Comparison of ENCODE assay signal across 1 cellular context in genomic region chr19:38700350-38700932, GRCh38.
A peak's percentile ranks its signal among the peaks of the same experiment; 100 is the strongest.
TF ChIP-seq lines count a peak whose summit lies in the region.

No MANE protein-coding gene starts in this region.

TF ChIP-seq in HepG2, 621 proteins besides CTCF, POLR2A, EP300 and RAD21:
- TF ChIP-seq, protein P1, sequence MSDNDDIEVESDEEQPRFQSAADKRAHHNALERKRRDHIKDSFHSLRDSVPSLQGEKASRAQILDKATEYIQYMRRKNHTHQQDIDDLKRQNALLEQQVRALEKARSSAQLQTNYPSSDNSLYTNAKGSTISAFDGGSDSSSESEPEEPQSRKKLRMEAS (IDR thresholded peaks at IDR 0.05): peak; percentile 20; the same call in 1 of the 2 replicates
- TF ChIP-seq RXRA (CRISPR knock-in tag; IDR thresholded peaks at IDR 0.05) (peak; percentile 24; the same call in 1 of the 2 replicates), ZNF737 (CRISPR knock-in tag; IDR thresholded peaks at IDR 0.05; ENCODE audit: borderline replicate concordance) (peak; percentile 77; the same call in 1 of the 2 replicates), ZNF768 (CRISPR knock-in tag; IDR thresholded peaks at IDR 0.05) (peak; percentile 21; the same call in 1 of the 2 replicates), ZFP82 (CRISPR knock-in tag; IDR thresholded peaks at IDR 0.05; ENCODE audit: borderline replicate concordance) (no peak), ZNF234 (CRISPR knock-in tag; conservative IDR thresholded peaks at IDR 0.05) (no peak), ZNF816 (CRISPR knock-in tag; IDR thresholded peaks at IDR 0.05; ENCODE audit: borderline replicate concordance) (peak; percentile 2; the same call in 1 of the 2 replicates), ZNF460 (CRISPR knock-in tag; IDR thresholded peaks at IDR 0.05; ENCODE audit: borderline replicate concordance) (no peak), ZNF782 (CRISPR knock-in tag; IDR thresholded peaks at IDR 0.05; ENCODE audit: borderline replicate concordance) (no peak), HOXA3 (CRISPR knock-in tag; IDR thresholded peaks at IDR 0.05) (peak; percentile 26; the same call in 1 of the 2 replicates), DR1 (CRISPR knock-in tag; IDR thresholded peaks at IDR 0.05) (no peak), ZNF296 (CRISPR knock-in tag; conservative IDR thresholded peaks at IDR 0.05) (0 out of 2 replicates have a peak, but pooled peaks have one; percentile 70), ZBTB38 (CRISPR knock-in tag; IDR thresholded peaks at IDR 0.05) (peak; percentile 100), RFX3 (CRISPR knock-in tag; IDR thresholded peaks at IDR 0.05) (no peak), ZNF576 (CRISPR knock-in tag; IDR thresholded peaks at IDR 0.05) (peak; percentile 14; the same call in 1 of the 2 replicates), ZNF710 (CRISPR knock-in tag; IDR thresholded peaks at IDR 0.05; ENCODE audit: borderline replicate concordance) (no peak), ZNF652 (CRISPR knock-in tag; IDR thresholded peaks at IDR 0.05; ENCODE audit: borderline replicate concordance, low read depth) (0 out of 2 replicates have a peak, but pooled peaks have one; percentile 2), PRPF4 (IDR thresholded peaks at IDR 0.05; ENCODE audit: low read depth, low read length, poor library complexity, severe bottlenecking) (peak; percentile 94), YEATS4 (CRISPR knock-in tag; IDR thresholded peaks at IDR 0.05; ENCODE audit: borderline replicate concordance) (0 out of 2 replicates have a peak, but pooled peaks have one; percentile 19), ZBTB4 (CRISPR knock-in tag; IDR thresholded peaks at IDR 0.05; ENCODE audit: borderline replicate concordance) (peak; percentile 59), CREB1 (IDR thresholded peaks at IDR 0.05) (no peak), CREB1 (CRISPR knock-in tag; IDR thresholded peaks at IDR 0.05) (no peak), ZFP91 (CRISPR knock-in tag; IDR thresholded peaks at IDR 0.05; ENCODE audit: borderline replicate concordance) (peak; percentile 2; the same call in 1 of the 2 replicates), U2AF1 (optimal IDR thresholded peaks at IDR 0.05; ENCODE audit: low read depth, low read length) (no peak), ZSCAN25 (CRISPR knock-in tag; IDR thresholded peaks at IDR 0.05) (0 out of 2 replicates have a peak, but pooled peaks have one; percentile 18)
- TF ChIP-seq, protein P2, sequence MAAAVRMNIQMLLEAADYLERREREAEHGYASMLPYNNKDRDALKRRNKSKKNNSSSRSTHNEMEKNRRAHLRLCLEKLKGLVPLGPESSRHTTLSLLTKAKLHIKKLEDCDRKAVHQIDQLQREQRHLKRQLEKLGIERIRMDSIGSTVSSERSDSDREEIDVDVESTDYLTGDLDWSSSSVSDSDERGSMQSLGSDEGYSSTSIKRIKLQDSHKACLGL (CRISPR knock-in tag; IDR thresholded peaks at IDR 0.05): no peak; the same call in 1 of the 2 replicates
- TF ChIP-seq, protein P3, sequence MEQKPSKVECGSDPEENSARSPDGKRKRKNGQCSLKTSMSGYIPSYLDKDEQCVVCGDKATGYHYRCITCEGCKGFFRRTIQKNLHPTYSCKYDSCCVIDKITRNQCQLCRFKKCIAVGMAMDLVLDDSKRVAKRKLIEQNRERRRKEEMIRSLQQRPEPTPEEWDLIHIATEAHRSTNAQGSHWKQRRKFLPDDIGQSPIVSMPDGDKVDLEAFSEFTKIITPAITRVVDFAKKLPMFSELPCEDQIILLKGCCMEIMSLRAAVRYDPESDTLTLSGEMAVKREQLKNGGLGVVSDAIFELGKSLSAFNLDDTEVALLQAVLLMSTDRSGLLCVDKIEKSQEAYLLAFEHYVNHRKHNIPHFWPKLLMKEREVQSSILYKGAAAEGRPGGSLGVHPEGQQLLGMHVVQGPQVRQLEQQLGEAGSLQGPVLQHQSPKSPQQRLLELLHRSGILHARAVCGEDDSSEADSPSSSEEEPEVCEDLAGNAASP (CRISPR knock-in tag; IDR thresholded peaks at IDR 0.05; ENCODE audit: borderline replicate concordance): peak; percentile 43; the same call in 1 of the 2 replicates
- TF ChIP-seq, protein P4, sequence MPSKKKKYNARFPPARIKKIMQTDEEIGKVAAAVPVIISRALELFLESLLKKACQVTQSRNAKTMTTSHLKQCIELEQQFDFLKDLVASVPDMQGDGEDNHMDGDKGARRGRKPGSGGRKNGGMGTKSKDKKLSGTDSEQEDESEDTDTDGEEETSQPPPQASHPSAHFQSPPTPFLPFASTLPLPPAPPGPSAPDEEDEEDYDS (CRISPR knock-in tag; IDR thresholded peaks at IDR 0.05): 0 out of 2 replicates have a peak, but pooled peaks have one; percentile 6
- TF ChIP-seq, protein P5, sequence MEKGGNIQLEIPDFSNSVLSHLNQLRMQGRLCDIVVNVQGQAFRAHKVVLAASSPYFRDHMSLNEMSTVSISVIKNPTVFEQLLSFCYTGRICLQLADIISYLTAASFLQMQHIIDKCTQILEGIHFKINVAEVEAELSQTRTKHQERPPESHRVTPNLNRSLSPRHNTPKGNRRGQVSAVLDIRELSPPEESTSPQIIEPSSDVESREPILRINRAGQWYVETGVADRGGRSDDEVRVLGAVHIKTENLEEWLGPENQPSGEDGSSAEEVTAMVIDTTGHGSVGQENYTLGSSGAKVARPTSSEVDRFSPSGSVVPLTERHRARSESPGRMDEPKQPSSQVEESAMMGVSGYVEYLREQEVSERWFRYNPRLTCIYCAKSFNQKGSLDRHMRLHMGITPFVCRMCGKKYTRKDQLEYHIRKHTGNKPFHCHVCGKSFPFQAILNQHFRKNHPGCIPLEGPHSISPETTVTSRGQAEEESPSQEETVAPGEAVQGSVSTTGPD (CRISPR knock-in tag; IDR thresholded peaks at IDR 0.05): 0 out of 2 replicates have a peak, but pooled peaks have one; percentile 39
